ENCODE assay signal across 8 cellular contexts in the genomic region with DNA sequence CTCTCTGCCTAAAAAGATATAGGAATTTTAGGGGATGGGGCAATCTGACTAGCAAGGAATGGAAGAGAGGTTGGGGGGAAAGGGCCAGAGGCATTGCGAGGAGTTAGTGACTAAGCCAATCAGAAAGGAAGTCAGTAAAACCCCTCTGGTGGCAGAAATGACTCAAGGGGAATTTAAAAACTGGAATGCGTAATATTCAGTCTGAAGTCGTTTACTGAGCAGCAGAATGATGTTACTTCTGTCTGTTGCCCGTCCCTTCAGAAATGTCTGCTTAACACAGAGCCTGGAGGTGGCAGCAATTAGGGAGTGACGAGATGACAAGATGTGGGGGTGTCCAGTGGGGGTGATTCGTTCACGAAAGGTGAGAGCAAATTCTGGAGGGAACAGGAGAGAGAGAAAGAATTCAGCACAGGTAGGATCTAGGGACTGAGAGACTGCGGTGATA.
DNase-seq lines count a peak whose midpoint lies in the region; ATAC-seq and TF ChIP-seq lines count a peak whose summit lies in the region.

No MANE protein-coding gene starts in this region.

- no peak overlapping the region for H3K23ac ChIP-seq in IMR-90 (ENCODE audit: low read depth, low read length)

- H3K14ac ChIP-seq in IMR-90 (replicated peaks; ENCODE audit: low read depth, low read length), result peak overlapping the region; percentile 59; the same call in 1 of the 2 replicates

- peak; percentile 30 for ATAC-seq in IMR-90 (ENCODE audit: low read depth)
- no peak for ATAC-seq in HG03196 (IDR thresholded peaks at IDR 0.05; ENCODE audit: unreplicated experiment)

- no peak overlapping the region for H3K9ac ChIP-seq in IMR-90 (ENCODE audit: low read depth, low read length)

- intact Hi-C loops in IMR-90 (cut with micrococcal nuclease), result loop anchor here (10.0 kb wide), 1 partner anchor 272 kb away; no protein-coding TSS in a partner anchor

- H2AK9ac ChIP-seq in IMR-90 (replicated peaks; ENCODE audit: low read depth, low read length, poor library complexity), result no peak overlapping the region

- peak overlapping the region; percentile 80 for H2AFZ ChIP-seq in IMR-90 (replicated peaks; ENCODE audit: low read length, poor library complexity)

- peak overlapping the region; percentile 33; the same call in 1 of the 2 replicates for H3K4ac ChIP-seq in IMR-90 (ENCODE audit: low read depth, low read length)

- no peak overlapping the region for H2BK5ac ChIP-seq in IMR-90 (ENCODE audit: low read depth, low read length, poor library complexity, severe bottlenecking)

- 0 out of 4 replicates have a peak overlapping the region, but pooled peaks of 1 of the 2 experiments have one; percentile 30 for H4K8ac ChIP-seq in IMR-90 (ENCODE audit: low read depth in 2 of 2, low read length in 2 of 2)

- H3K56ac ChIP-seq in IMR-90 (ENCODE audit: extremely low read depth, insufficient read depth, low read length), result no peak overlapping the region

- H4K5ac ChIP-seq in IMR-90 (ENCODE audit: low read depth, low read length), result no peak overlapping the region

- WGBS in IMR-90 (ENCODE audit: extremely low coverage in 2 of 2, insufficient read length in 1 of 2), 2 experiments, result 25% methylated on average over 2 of the region's 8 CpGs; no CpG with 5 or more reads in 1 of the 2 experiments

- H3K4me3 ChIP-seq in IMR-90 (ENCODE audit: insufficient read depth, low read depth, low read length) (no peak overlapping the region), brain microvascular endothelial cell (ENCODE audit: low read depth, low read length) (no peak overlapping the region)

- H2BK15ac ChIP-seq in IMR-90 (ENCODE audit: low read depth, low read length), result peak overlapping the region; percentile 39; the same call in 1 of the 3 replicates

- TF ChIP-seq CTCF in IMR-90 (conservative IDR thresholded peaks at IDR 0.05; ENCODE audit: low read depth, low read length), result peak; percentile 46
- peak; percentile 50 for TF ChIP-seq CTCF in brain microvascular endothelial cell (IDR thresholded peaks at IDR 0.05; ENCODE audit: low read depth, low read length, missing control alignments)

- H2AK5ac ChIP-seq in IMR-90 (ENCODE audit: low read depth, low read length), result no peak overlapping the region

- POLR2A ChIA-PET in IMR-90 (lab: Charles Lee; ENCODE audit: unreplicated experiment), result no interaction called here

- no peaks in the 10 kb centered on the region for H3K9me1 ChIP-seq in IMR-90 (ENCODE audit: insufficient read depth, low read length)

- no peak overlapping the region for H3K18ac ChIP-seq in IMR-90 (ENCODE audit: low read depth, low read length)

- CTCF ChIA-PET in IMR-90 (lab: Yijun Ruan, JAX), result interaction anchor here (1.0 kb wide), 1 partner anchor 8 kb away, joined by 4 read pairs; no protein-coding TSS in a partner anchor

- peaks cover 6% of the 10 kb centered on the region; the same call in 1 of the 2 replicates for H3K4me1 ChIP-seq in IMR-90 (ENCODE audit: control insufficient read depth, insufficient read depth, low read length)

- peaks cover 14% of the 10 kb centered on the region; the same call in 1 of the 2 replicates for H3K27me3 ChIP-seq in IMR-90 (ENCODE audit: control insufficient read depth, insufficient read depth, low read length)
- no peaks in the 10 kb centered on the region for H3K27me3 ChIP-seq in brain microvascular endothelial cell (replicated peaks)

- no peaks in the 10 kb centered on the region for H3K79me1 ChIP-seq in IMR-90 (ENCODE audit: low read depth in 1 of 2, low read length in 2 of 2)

- dilution Hi-C loops in IMR-90 (cut with HindIII; ENCODE audit: low sequenced_read_pairs, unreplicated experiment), result no loop called here

- H2BK20ac ChIP-seq in IMR-90 (ENCODE audit: low read depth, low read length), result no peak overlapping the region

- no peak overlapping the region for H4K91ac ChIP-seq in IMR-90 (ENCODE audit: insufficient read depth, low read depth, low read length)

- H2BK120ac ChIP-seq in IMR-90 (ENCODE audit: low read depth, low read length), result peak overlapping the region; percentile 49; the same call in 1 of the 2 replicates

- in situ Hi-C loops in IMR-90 (cut with MboI; ENCODE audit: low sequenced_read_pairs), result loop anchor here (5.0 kb wide), 1 partner anchor 175 kb away; no protein-coding TSS in a partner anchor
- in situ Hi-C loops in brain microvascular endothelial cell (cut with HindIII; ENCODE audit: low pct_ligation_motif_present, low sequenced_read_pairs), result no loop called here

- H3K4me2 ChIP-seq in IMR-90 (ENCODE audit: low read depth, low read length), result peak overlapping the region; percentile 38; the same call in 1 of the 2 replicates

- no peaks in the 10 kb centered on the region for H4K20me1 ChIP-seq in IMR-90 (ENCODE audit: insufficient read depth, low read length)

- no peaks in the 10 kb centered on the region for H3K9me3 ChIP-seq in IMR-90 (ENCODE audit: control insufficient read depth, insufficient read depth, low read length)

- DNase-seq in stimulated activated naive CD4-positive, alpha-beta T cell treated with Interleukin-2 at 50 U/mL for 16 hours (lab: John Stamatoyannopoulos, UW), result peak; percentile 19
- no peak for DNase-seq in stimulated activated naive CD4-positive, alpha-beta T cell (lab: John Stamatoyannopoulos, UW)
- DNase-seq in IMR-90, result peak; percentile 72
- DNase-seq in brain microvascular endothelial cell, result peak; percentile 51
- peak; percentile 5 to 24 (median 22) for DNase-seq in stimulated activated CD4-positive, alpha-beta T cell treated with anti-CD3 and anti-CD28 coated beads, TNF-alpha, amount 100 ng/mL, for 24 hours (ENCODE audit: low read depth in 3 of 3)
- DNase-seq in DMS153 (lab: John Stamatoyannopoulos, UW), result no peak
- no peak for DNase-seq in RPMI8226

- no peaks in the 10 kb centered on the region for H3K36me3 ChIP-seq in IMR-90 (ENCODE audit: control insufficient read depth, insufficient read depth, low read length)
- H3K36me3 ChIP-seq in brain microvascular endothelial cell (replicated peaks), result no peaks in the 10 kb centered on the region

- TF ChIP-seq RAD21 in IMR-90 (IDR thresholded peaks at IDR 0.05; ENCODE audit: low read length), result no peak

- H3K27ac ChIP-seq in IMR-90 (ENCODE audit: insufficient read depth, low read length) (no peak overlapping the region), brain microvascular endothelial cell (no peak overlapping the region)

- no TSS peak for BruUV-seq in IMR-90 (replicated peaks; lab: Mats Ljungman, UMichigan)

- TF ChIP-seq POLR2A in IMR-90 (IDR thresholded peaks at IDR 0.05; ENCODE audit: low read depth, low read length), result no peak

TF ChIP-seq in IMR-90, 13 proteins besides CTCF, POLR2A, EP300 and RAD21:
- TF ChIP-seq FOS (IDR thresholded peaks at IDR 0.05; ENCODE audit: low read depth, low read length) (no peak), SMC3 (IDR thresholded peaks at IDR 0.05; ENCODE audit: low read depth, low read length) (no peak), MXI1 (IDR thresholded peaks at IDR 0.05; ENCODE audit: borderline replicate concordance, low read depth, low read length) (no peak), CEBPB (IDR thresholded peaks at IDR 0.05; ENCODE audit: low read depth, low read length) (0 out of 2 replicates have a peak, but pooled peaks have one; percentile 21), MAZ (IDR thresholded peaks at IDR 0.05; ENCODE audit: borderline replicate concordance, low read depth, low read length) (no peak), BHLHE40 (IDR thresholded peaks at IDR 0.05; ENCODE audit: low read depth, low read length) (no peak)

Comparison
In these comparisons a context has a peak if more than half of its experiments do, and no peak if none do; other contexts are left out.
1. DNase-seq: peak in stimulated activated naive CD4-positive, alpha-beta T cell treated with Interleukin-2 at 50 U/mL for 16 hours (single experiment), IMR-90 (single experiment), brain microvascular endothelial cell (single experiment) and stimulated activated CD4-positive, alpha-beta T cell treated with anti-CD3 and anti-CD28 coated beads, TNF-alpha, amount 100 ng/mL, for 24 hours (3 of 3); none in stimulated activated naive CD4-positive, alpha-beta T cell (0 of 6), DMS153 (single experiment) and RPMI8226 (single experiment).